Comparison of ENCODE assay signal across 12 cellular contexts in genomic region chr12:3524251-3524650, GRCh38. TPM values are rescaled to one million over a fixed set of nuclear protein-coding genes. Genes with fewer than 3 reads are reported as not detected.
"Had no signal": no experiment of that assay in that cellular context is flagged by ENCODE, and none has a peak within 500 bp of the region (broad histone marks: within the 10 kb centered on the region; RNA-seq: fewer than 3 reads in every experiment).

No MANE protein-coding gene starts in this region.

RNA-seq across cellular contexts. Expression of gene PRMT8, which starts 33.2 kb away (rescaled TPM):
- total RNA-seq: activated B cell treated with CpG ODN at 0.5 μM for 24 hours; activated CD4-positive, alpha-beta memory T cell treated with anti-CD3 and anti-CD28 coated beads for 36 hours; activated naive CD4-positive, alpha-beta T cell treated with anti-CD3 and anti-CD28 coated beads for 36 hours; activated naive CD4-positive, alpha-beta T cell treated with anti-CD3 and anti-CD28 coated beads, Interleukin-2, amount 50 U/mL, for 72 hours; activated T-cell treated with anti-CD3 and anti-CD28 coated beads, Interleukin-2, amount 50 U/mL, for 4 hours; activated T-helper 1 cell treated with anti-CD3 and anti-CD28 coated beads, Interleukin-12 subunit alpha, Interleukin-12 subunit beta, Interleukin-2, Interleukin-4 antibody, amounts not matched to agents 30 ng/mL and 10 ng/mL and 1 ng/mL, durations not matched to agents 14 hours and 24 hours and 36 hours; adrenal gland; LHCN-M2; Peyer's patch; SJSA1; T-cell; T-helper 17 cell had no signal
